ENCODE assay signal across 9 cellular contexts in genomic region chr10:30502266-30503058, GRCh38.
A peak's percentile ranks its signal among the peaks of the same experiment; 100 is the strongest.
DNase-seq lines count a peak whose midpoint lies in the region; ATAC-seq and TF ChIP-seq lines count a peak whose summit lies in the region.
"Had no signal": no experiment of that assay in that cellular context is flagged by ENCODE, and none has a peak within 500 bp of the region (broad histone marks: within the 10 kb centered on the region; RNA-seq: fewer than 3 reads in every experiment).

No MANE protein-coding gene starts in this region.

- no peaks in the 10 kb centered on the region for H3K9me3 ChIP-seq in lower lobe of right lung

- H3K27me3 Mint-ChIP-seq in T-helper 2 cell treated with Interferon-gamma antibody and Interleukin-4, amounts not matched to agents 5 μg/mL and 100 μg/mL, for 36 hours (ENCODE audit: low read depth), result peaks cover 9% of the 10 kb centered on the region

- H3K4me1 ChIP-seq in lower lobe of right lung, result peaks cover 48% of the 10 kb centered on the region

- H3K36me3 Mint-ChIP-seq in T-helper 2 cell treated with Interferon-gamma antibody and Interleukin-4, amounts not matched to agents 5 μg/mL and 100 μg/mL, for 36 hours (ENCODE audit: low read depth), result peaks cover 5% of the 10 kb centered on the region

- no peak overlapping the region for H3K4me3 ChIP-seq in lower lobe of right lung

- peak overlapping the region; percentile 79 for H3K27ac Mint-ChIP-seq in T-helper 2 cell treated with Interferon-gamma antibody and Interleukin-4, amounts not matched to agents 5 μg/mL and 100 μg/mL, for 36 hours

- H3K27me3 ChIP-seq in lower lobe of right lung (ENCODE audit: low read depth), result no peaks in the 10 kb centered on the region

- H3K4me1 Mint-ChIP-seq in T-helper 2 cell treated with Interferon-gamma antibody and Interleukin-4, amounts not matched to agents 5 μg/mL and 100 μg/mL, for 36 hours (ENCODE audit: low read depth), result peaks cover 71% of the 10 kb centered on the region

- H3K4me3 Mint-ChIP-seq in T-helper 2 cell treated with Interferon-gamma antibody and Interleukin-4, amounts not matched to agents 5 μg/mL and 100 μg/mL, for 36 hours, result peak overlapping the region; percentile 68

- peak overlapping the region; percentile 11 for H3K27ac ChIP-seq in lower lobe of right lung
- H3K27ac ChIP-seq: epithelial cell of prostate had no signal

- no peaks in the 10 kb centered on the region for H3K36me3 ChIP-seq in lower lobe of right lung

- in situ Hi-C loops in ACHN (cut with HindIII; ENCODE audit: low pct_ligation_motif_present, low pct_unique_long_range_greater_than_20kb, low sequenced_read_pairs), result no loop called here

- H3K9me3 Mint-ChIP-seq in T-helper 2 cell treated with Interferon-gamma antibody and Interleukin-4, amounts not matched to agents 5 μg/mL and 100 μg/mL, for 36 hours, result no peaks in the 10 kb centered on the region

- DNase-seq in EH (ENCODE audit: low read depth) (peak; percentile 65), lower lobe of right lung (no peak), ACHN (no peak), amniotic stem cell (lab: John Stamatoyannopoulos, UW) (no peak), NCI-H2196 (lab: John Stamatoyannopoulos, UW; ENCODE audit: unreplicated experiment) (no peak)
- peak; percentile 65 for DNase-seq in T-helper 2 cell treated with Interferon-gamma antibody and Interleukin-4, amounts not matched to agents 5 μg/mL and 100 μg/mL, for 36 hours (ENCODE audit: low spot score)

- ATAC-seq in GM19351 (IDR thresholded peaks at IDR 0.05; ENCODE audit: unreplicated experiment), result peak; percentile 81
- ATAC-seq in HG03280 (IDR thresholded peaks at IDR 0.05; ENCODE audit: unreplicated experiment), result peak; percentile 51
- peak; percentile 77 to 80 for ATAC-seq in lower lobe of right lung

- intact Hi-C loops in lower lobe of right lung (cut with DNase I), result no loop called here

- no peak for TF ChIP-seq CTCF in lower lobe of right lung (IDR thresholded peaks at IDR 0.05)

Comparison
In these comparisons a context has a peak if more than half of its experiments do, and no peak if none do; other contexts are left out.
1. DNase-seq: peak in EH (single experiment) and T-helper 2 cell treated with Interferon-gamma antibody and Interleukin-4, amounts not matched to agents 5 μg/mL and 100 μg/mL, for 36 hours (single experiment); none in lower lobe of right lung (single experiment), ACHN (single experiment), amniotic stem cell (single experiment) and NCI-H2196 (single experiment).
2. Peak in every context shown above with its lines, with median percentiles within 50 percentile points of each other: ATAC-seq.